ENCODE assay signal across 15 cellular contexts in the genomic region with DNA sequence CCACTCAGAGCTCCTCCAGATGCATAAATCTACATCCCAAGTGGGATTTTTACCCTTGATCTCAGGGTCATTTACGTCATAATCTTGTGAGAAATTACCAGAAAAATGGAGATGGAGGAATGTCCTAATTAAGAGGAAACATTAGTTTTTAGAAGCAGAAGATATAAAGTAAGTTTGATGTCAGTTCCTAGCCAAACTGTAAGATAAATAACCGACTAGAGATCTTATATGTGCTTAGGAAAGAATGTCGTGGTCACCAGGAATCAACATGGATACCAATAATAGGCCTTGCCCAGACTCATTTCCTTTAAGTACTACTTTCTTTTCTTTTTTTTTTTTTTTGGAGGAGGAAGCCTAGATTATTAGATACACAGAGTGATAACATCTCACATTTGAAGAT.
"Had no signal": no experiment of that assay in that cellular context is flagged by ENCODE, and none has a peak within 500 bp of the region (broad histone marks: within the 10 kb centered on the region; RNA-seq: fewer than 3 reads in every experiment).

No MANE protein-coding gene starts in this region.

- H3K4me3 ChIP-seq: esophagus squamous epithelium, heart right ventricle, left ventricle myocardium inferior, neural progenitor cell, tibial artery, vagina had no signal

- H3K4me1 Mint-ChIP-seq: neural progenitor cell had no signal

- H3K4me3 Mint-ChIP-seq: activated CD4-positive, alpha-beta T cell treated with anti-CD3 and anti-CD28 coated beads, Interleukin-2, amount 10 ng/mL, durations not matched to agents 7 days and 5 days; activated naive CD8-positive, alpha-beta T cell treated with anti-CD3 and anti-CD28 coated beads for 36 hours; neural progenitor cell had no signal

- H3K36me3 ChIP-seq: neural progenitor cell had no signal

- H3K9me3 Mint-ChIP-seq: activated CD4-positive, alpha-beta T cell treated with anti-CD3 and anti-CD28 coated beads, Interleukin-2, amount 10 ng/mL, durations not matched to agents 7 days and 5 days; activated naive CD8-positive, alpha-beta T cell treated with anti-CD3 and anti-CD28 coated beads for 36 hours had no signal

- ATAC-seq: heart right ventricle had no signal

- H3K4me1 ChIP-seq: neural progenitor cell, tibial artery, vagina had no signal

- H3K27me3 Mint-ChIP-seq: activated CD4-positive, alpha-beta T cell treated with anti-CD3 and anti-CD28 coated beads, Interleukin-2, amount 10 ng/mL, durations not matched to agents 7 days and 5 days; activated naive CD8-positive, alpha-beta T cell treated with anti-CD3 and anti-CD28 coated beads for 36 hours had no signal

- H3K27ac ChIP-seq: esophagus squamous epithelium, heart right ventricle, left ventricle myocardium inferior, neural progenitor cell, tibial artery, vagina had no signal

- H3K27ac Mint-ChIP-seq: activated CD4-positive, alpha-beta T cell treated with anti-CD3 and anti-CD28 coated beads, Interleukin-2, amount 10 ng/mL, durations not matched to agents 7 days and 5 days; activated naive CD8-positive, alpha-beta T cell treated with anti-CD3 and anti-CD28 coated beads for 36 hours; neural progenitor cell had no signal

- H3K27me3 ChIP-seq: esophagus squamous epithelium, heart right ventricle, neural progenitor cell, tibial artery, vagina had no signal

- DNase-seq: activated CD4-positive, alpha-beta T cell treated with anti-CD3 and anti-CD28 coated beads, Interleukin-2, amount 10 ng/mL, durations not matched to agents 7 days and 5 days; activated CD4-positive, CD25-positive, alpha-beta regulatory T cell; activated effector memory CD4-positive, alpha-beta T cell treated with anti-CD3 and anti-CD28 coated beads, Interleukin-2, amount 50 U/mL, for 16 hours; activated naive CD8-positive, alpha-beta T cell treated with anti-CD3 and anti-CD28 coated beads for 36 hours; aorta; esophagus squamous epithelium; heart right ventricle; kidney; left ventricle myocardium inferior; mesendoderm; small intestine; T-helper 2 cell; tibial artery had no signal

- H3K9me3 ChIP-seq: esophagus squamous epithelium, heart right ventricle, left ventricle myocardium inferior, tibial artery, vagina had no signal
